ENCODE assay signal across 15 cellular contexts in the genomic region with DNA sequence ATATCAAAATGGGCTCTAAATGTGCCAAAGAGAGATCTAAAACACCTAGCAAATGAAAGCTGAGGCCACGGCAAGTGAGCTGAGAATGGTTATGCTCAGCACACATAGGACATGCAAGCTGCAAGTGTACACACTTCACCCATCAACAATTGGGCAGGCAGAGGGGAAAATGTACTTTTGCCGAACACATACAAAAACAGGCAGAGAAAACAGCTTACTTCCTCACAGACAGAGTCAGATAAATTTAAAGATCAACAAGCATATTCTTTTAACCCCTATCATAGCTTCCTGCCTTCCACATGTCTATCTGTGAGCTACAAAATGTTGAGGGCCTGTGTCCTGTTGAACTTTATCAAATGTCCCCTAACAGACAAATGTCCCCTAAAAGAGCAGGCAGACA.
DNase-seq lines count a peak whose midpoint lies in the region; ATAC-seq and TF ChIP-seq lines count a peak whose summit lies in the region.
"Had no signal": no experiment of that assay in that cellular context is flagged by ENCODE, and none has a peak within 500 bp of the region (broad histone marks: within the 10 kb centered on the region; RNA-seq: fewer than 3 reads in every experiment).

No MANE protein-coding gene starts in this region.

- H3K36me3 Mint-ChIP-seq in T-helper 17 cell (ENCODE audit: low read depth) = no peaks in the 10 kb centered on the region
- H3K36me3 Mint-ChIP-seq in central memory CD8-positive, alpha-beta T cell (ENCODE audit: insufficient read depth) = peaks cover 5% of the 10 kb centered on the region

- no peaks in the 10 kb centered on the region for H3K9me3 Mint-ChIP-seq in central memory CD8-positive, alpha-beta T cell

- no peaks in the 10 kb centered on the region for H3K36me3 ChIP-seq in neutrophil
- H3K36me3 ChIP-seq: cardiac muscle cell, gastrocnemius medialis had no signal

- ATAC-seq in T-helper 17 cell (peak; percentile 32), HG03460 (IDR thresholded peaks at IDR 0.05; ENCODE audit: unreplicated experiment) (no peak)
- ATAC-seq in central memory CD8-positive, alpha-beta T cell (replicated peaks; ENCODE audit: extremely low read depth, poor library complexity, severe bottlenecking) = no peak
- ATAC-seq: gastrocnemius medialis had no signal

- peak overlapping the region; percentile 83 for H3K27ac Mint-ChIP-seq in T-helper 17 cell
- H3K27ac Mint-ChIP-seq in central memory CD8-positive, alpha-beta T cell (ENCODE audit: low read depth) = peak overlapping the region; percentile 81

- H3K9me3 ChIP-seq in T-helper 17 cell (ENCODE audit: control insufficient read depth, low read length, poor library complexity, severe bottlenecking) (no peaks in the 10 kb centered on the region), neutrophil (no peaks in the 10 kb centered on the region)
- H3K9me3 ChIP-seq: gastrocnemius medialis had no signal

- no peaks in the 10 kb centered on the region for H3K27me3 Mint-ChIP-seq in T-helper 17 cell
- H3K27me3 Mint-ChIP-seq in central memory CD8-positive, alpha-beta T cell = no peaks in the 10 kb centered on the region

- peak; percentile 47 for DNase-seq in activated CD8-positive, alpha-beta memory T cell treated with anti-CD3 and anti-CD28 coated beads for 24 hours
- no peak for DNase-seq in activated CD8-positive, alpha-beta memory T cell treated with anti-CD3 and anti-CD28 coated beads, Interleukin-2, amount 50 U/mL, for 48 hours
- DNase-seq in T-helper 17 cell (no peak), NCI-H526 treated with DMSO at 0.1 percent for 48 hours (lab: John Stamatoyannopoulos, UW) (no peak)
- DNase-seq in central memory CD8-positive, alpha-beta T cell (ENCODE audit: low spot score in 2 of 2) = no peak
- DNase-seq in effector CD8-positive, alpha-beta T cell (lab: John Stamatoyannopoulos, UW) = no peak
- DNase-seq: activated gamma-delta T cell treated with Interleukin-2 at 50 U/mL for 16 hours; gastrocnemius medialis; mesenchymal stem cell; NCI-H1417; NCI-H2227 treated with DMSO at 0.1 percent for 48 hours; stimulated activated naive CD4-positive, alpha-beta T cell treated with Interleukin-2 at 50 U/mL for 16 hours had no signal

- TF ChIP-seq CTCF in neutrophil (IDR thresholded peaks at IDR 0.05) = no peak

- no peak overlapping the region for H3K4me3 ChIP-seq in neutrophil (ENCODE audit: low read depth in 1 of 2, low read length in 1 of 2)
- H3K4me3 ChIP-seq: cardiac muscle cell, gastrocnemius medialis had no signal

- H3K27ac ChIP-seq in neutrophil = peak overlapping the region; percentile 56
- H3K27ac ChIP-seq: cardiac muscle cell, gastrocnemius medialis had no signal

- H3K4me1 Mint-ChIP-seq in T-helper 17 cell = peaks cover 15% of the 10 kb centered on the region
- peaks cover 13% of the 10 kb centered on the region for H3K4me1 Mint-ChIP-seq in central memory CD8-positive, alpha-beta T cell

- H3K27me3 ChIP-seq in neutrophil = no peaks in the 10 kb centered on the region
- H3K27me3 ChIP-seq: cardiac muscle cell had no signal

- peak overlapping the region; percentile 57 for H3K4me3 Mint-ChIP-seq in T-helper 17 cell
- peak overlapping the region; percentile 27 for H3K4me3 Mint-ChIP-seq in central memory CD8-positive, alpha-beta T cell

- H3K4me1 ChIP-seq in neutrophil (ENCODE audit: control insufficient read depth in 1 of 2, insufficient read depth in 1 of 2, low read depth in 1 of 2, low read length in 1 of 2) = peaks cover 0 to 7% of the 10 kb centered on the region in 2 experiments
- H3K4me1 ChIP-seq: gastrocnemius medialis had no signal
